31 cellular contexts compared by ENCODE assay signal in genomic region chr7:118502235-118502634, GRCh38.
"Had no signal": no experiment of that assay in that cellular context is flagged by ENCODE, and none has a peak within 500 bp of the region (broad histone marks: within the 10 kb centered on the region; RNA-seq: fewer than 3 reads in every experiment).

No MANE protein-coding gene starts in this region.

- H3K9ac ChIP-seq: neural progenitor cell, parathyroid adenoma had no signal

- H3K9me3 ChIP-seq: lower lobe of right lung, psoas muscle, sigmoid colon, thoracic aorta had no signal

- H3K79me2 ChIP-seq: parathyroid adenoma had no signal

- ATAC-seq: activated naive CD8-positive, alpha-beta T cell treated with anti-CD3 and anti-CD28 coated beads, Interleukin-2, amount 50 U/mL, for 24 hours; activated T-cell treated with anti-CD3 and anti-CD28 coated beads, Interleukin-2, amount 50 U/mL, for 4 hours; activated T-helper 17 cell treated with anti-CD3 and anti-CD28 coated beads, Interleukin-2, amount 50 U/mL, for 72 hours; esophagus mucosa; lower lobe of right lung; naive thymus-derived CD8-positive, alpha-beta T cell; psoas muscle; stimulated activated effector memory CD8-positive, alpha-beta T cell treated with anti-CD3 and anti-CD28 coated beads, Interleukin-12 subunit alpha, Interleukin-12 subunit beta, amount 100 ng/mL, for 72 hours; WTC11 had no signal

- H3K27me3 ChIP-seq: neural progenitor cell, sigmoid colon had no signal

- H3K4me1 ChIP-seq: lower lobe of right lung, neural progenitor cell, parathyroid adenoma, psoas muscle, sigmoid colon had no signal

- H3K4me2 ChIP-seq: neural progenitor cell had no signal

- H3K27ac ChIP-seq: lower lobe of right lung, neural progenitor cell, parathyroid adenoma, psoas muscle, sigmoid colon, thoracic aorta had no signal

- H3K4me3 ChIP-seq: lower lobe of right lung, neural progenitor cell, psoas muscle, sigmoid colon, thoracic aorta had no signal

- FAIRE-seq: small intestine, TTC549, urothelium cell line had no signal

- DNase-seq: activated CD4-positive, alpha-beta memory T cell treated with anti-CD3 and anti-CD28 coated beads, Interleukin-2, amount 10 ng/mL, durations not matched to agents 7 days and 5 days; activated CD4-positive, alpha-beta T cell treated with anti-CD3 and anti-CD28 coated beads for 1 hour; activated CD4-positive, alpha-beta T cell treated with anti-CD3 and anti-CD28 coated beads, Interleukin-2, amount 10 ng/mL, durations not matched to agents 7 days and 5 days; activated CD8-positive, alpha-beta memory T cell treated with anti-CD3 and anti-CD28 coated beads, Interleukin-2, amount 50 U/mL, for 48 hours; activated naive CD8-positive, alpha-beta T cell treated with anti-CD3 and anti-CD28 coated beads, Interleukin-2, amount 50 U/mL, for 24 hours; activated T-cell treated with anti-CD3 and anti-CD28 coated beads, Interleukin-2, amount 50 U/mL, for 4 hours; amygdala; caudate nucleus; cortex of kidney; foreskin fibroblast; head of caudate nucleus; hippocampal formation; immature natural killer cell; lower lobe of right lung; mesenchymal stem cell; naive thymus-derived CD8-positive, alpha-beta T cell; occipital lobe; psoas muscle; sigmoid colon; small intestine; stimulated activated CD4-positive, alpha-beta T cell treated with anti-CD3 and anti-CD28 coated beads, Interleukin-4, amount 100 ng/mL, for 24 hours; trophoblast cell had no signal

- H2AFZ ChIP-seq: neural progenitor cell, parathyroid adenoma had no signal

- H3K36me3 ChIP-seq: lower lobe of right lung, neural progenitor cell, sigmoid colon, thoracic aorta had no signal
